ENCODE assay signal across 10 cellular contexts in the genomic region with DNA sequence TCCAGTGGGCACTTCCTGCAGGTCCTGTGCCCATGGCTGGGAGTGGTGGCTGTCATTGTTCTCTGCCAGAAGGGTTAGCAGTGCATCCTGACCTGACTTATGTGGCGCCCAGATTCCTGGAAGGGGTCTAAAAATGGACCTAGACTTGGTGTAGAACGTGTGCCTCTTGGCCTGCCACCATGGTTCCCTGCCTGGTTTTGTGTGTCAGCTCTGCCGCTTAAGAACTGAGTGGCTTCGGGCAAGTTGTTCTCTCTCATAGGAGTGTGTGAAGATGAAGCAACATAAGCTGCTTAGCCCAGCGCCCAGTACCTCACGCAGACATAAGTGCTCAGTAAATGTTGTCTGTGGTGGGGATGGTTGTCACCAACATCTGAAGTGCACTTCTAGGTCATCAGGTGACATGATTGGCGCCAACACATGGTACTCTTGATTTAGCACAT. TPM values are rescaled to one million over a fixed set of nuclear protein-coding genes. Genes with fewer than 3 reads are reported as not detected.
DNase-seq lines count a peak whose midpoint lies in the region; ATAC-seq, FAIRE-seq and TF ChIP-seq lines count a peak whose summit lies in the region.
"Had no signal": no experiment of that assay in that cellular context is flagged by ENCODE, and none has a peak within 500 bp of the region (broad histone marks: within the 10 kb centered on the region; RNA-seq: fewer than 3 reads in every experiment).

No MANE protein-coding gene starts in this region.

- peaks cover 15 to 25% of the 10 kb centered on the region in 2 donors for H3K36me3 ChIP-seq in kidney (ENCODE audit: control insufficient read depth in 1 of 2, insufficient read depth in 2 of 2, low read length in 2 of 2)
- H3K36me3 ChIP-seq in upper lobe of right lung, result peaks cover 53% of the 10 kb centered on the region

- H3K27me3 Mint-ChIP-seq in activated naive CD4-positive, alpha-beta T cell treated with anti-CD3 and anti-CD28 coated beads for 36 hours (ENCODE audit: low read depth), result no peaks in the 10 kb centered on the region
- no peaks in the 10 kb centered on the region for H3K27me3 Mint-ChIP-seq in activated T-helper 17 cell treated with anti-CD3 and anti-CD28 coated beads, Interleukin-2, amount 50 U/mL, for 72 hours

- H3K27ac Mint-ChIP-seq in activated naive CD4-positive, alpha-beta T cell treated with anti-CD3 and anti-CD28 coated beads for 36 hours, result peak overlapping the region; percentile 99
- H3K27ac Mint-ChIP-seq in activated T-helper 17 cell treated with anti-CD3 and anti-CD28 coated beads, Interleukin-2, amount 50 U/mL, for 72 hours, result peak overlapping the region; percentile 99

- no peak for TF ChIP-seq CTCF in kidney (IDR thresholded peaks at IDR 0.05; ENCODE audit: borderline replicate concordance, extremely low read depth, insufficient read depth)
- no peak for TF ChIP-seq CTCF in upper lobe of right lung (IDR thresholded peaks at IDR 0.05)

- peaks cover 12 to 14% of the 10 kb centered on the region in 2 donors for H3K4me1 ChIP-seq in kidney (ENCODE audit: control insufficient read depth in 1 of 2, insufficient read depth in 1 of 2, low read depth in 1 of 2, low read length in 2 of 2)
- H3K4me1 ChIP-seq in upper lobe of right lung, result peaks cover 44% of the 10 kb centered on the region
- H3K4me1 ChIP-seq: HAP-1 had no signal

- H3K27ac ChIP-seq in kidney (ENCODE audit: low read depth in 2 of 2, low read length in 2 of 2), result peak overlapping the region; percentile 20 to 40
- H3K27ac ChIP-seq in upper lobe of right lung, result peak overlapping the region; percentile 67

- H3K9me3 Mint-ChIP-seq in activated naive CD4-positive, alpha-beta T cell treated with anti-CD3 and anti-CD28 coated beads for 36 hours, result no peaks in the 10 kb centered on the region
- no peaks in the 10 kb centered on the region for H3K9me3 Mint-ChIP-seq in activated T-helper 17 cell treated with anti-CD3 and anti-CD28 coated beads, Interleukin-2, amount 50 U/mL, for 72 hours

- peaks cover 90% of the 10 kb centered on the region for H3K4me1 Mint-ChIP-seq in activated naive CD4-positive, alpha-beta T cell treated with anti-CD3 and anti-CD28 coated beads for 36 hours (ENCODE audit: low read depth)
- H3K4me1 Mint-ChIP-seq in activated T-helper 17 cell treated with anti-CD3 and anti-CD28 coated beads, Interleukin-2, amount 50 U/mL, for 72 hours, result peaks cover 55% of the 10 kb centered on the region

- DNase-seq in activated naive CD4-positive, alpha-beta T cell treated with anti-CD3 and anti-CD28 coated beads for 36 hours, result no peak
- no peak for DNase-seq in activated naive CD4-positive, alpha-beta T cell treated with Interleukin-2 at 50 U/mL for 16 hours
- DNase-seq in kidney (no peak), upper lobe of right lung (no peak), occipital lobe (lab: John Stamatoyannopoulos, UW) (no peak)
- DNase-seq in stimulated activated CD4-positive, alpha-beta T cell treated with anti-CD3 and anti-CD28 coated beads, Interleukin-12 subunit alpha, Interleukin-12 subunit beta, amount 100 ng/mL, for 4 hours, result no peak
- DNase-seq: NK-92 treated with Interleukin-12 subunit alpha and Interleukin-12 subunit beta, amount 100 ng/mL, for 24 hours had no signal

- H3K9ac ChIP-seq in kidney (ENCODE audit: low read length in 2 of 2), result no peak overlapping the region

- H3K4me3 ChIP-seq in kidney (ENCODE audit: low read length in 2 of 2) (no peak overlapping the region), upper lobe of right lung (no peak overlapping the region)
- H3K4me3 ChIP-seq: HAP-1 had no signal

- intact Hi-C loops in activated naive CD4-positive, alpha-beta T cell treated with anti-CD3 and anti-CD28 coated beads for 36 hours (cut with micrococcal nuclease), result loop anchor here (10.0 kb wide), 1 partner anchor 447 kb away; the partner anchor contains the start of gene UBE2V1
- intact Hi-C loops in kidney (cut with DNase I) (no loop called here), upper lobe of right lung (cut with DNase I) (no loop called here)

- peaks cover 70% of the 10 kb centered on the region for H3K36me3 Mint-ChIP-seq in activated naive CD4-positive, alpha-beta T cell treated with anti-CD3 and anti-CD28 coated beads for 36 hours (ENCODE audit: low read depth)
- H3K36me3 Mint-ChIP-seq in activated T-helper 17 cell treated with anti-CD3 and anti-CD28 coated beads, Interleukin-2, amount 50 U/mL, for 72 hours (ENCODE audit: low read depth), result peaks cover 94% of the 10 kb centered on the region

- no peak overlapping the region for H3K4me3 Mint-ChIP-seq in activated naive CD4-positive, alpha-beta T cell treated with anti-CD3 and anti-CD28 coated beads for 36 hours
- peak overlapping the region; percentile 94 for H3K4me3 Mint-ChIP-seq in activated T-helper 17 cell treated with anti-CD3 and anti-CD28 coated beads, Interleukin-2, amount 50 U/mL, for 72 hours

- CTCF ChIA-PET in activated naive CD4-positive, alpha-beta T cell treated with anti-CD3 and anti-CD28 coated beads for 36 hours (lab: Charles Lee), result interaction anchor here (1.1 to 2.3 kb wide), 5 partner anchors 8 to 84 kb away, joined by 5 to 7 read pairs (median 5); no protein-coding TSS in a partner anchor

- no peak for FAIRE-seq in kidney (lab: Jason Lieb, UNC)

- no peaks in the 10 kb centered on the region for H3K27me3 ChIP-seq in upper lobe of right lung

- H3K9me3 ChIP-seq in kidney (ENCODE audit: control insufficient read depth in 1 of 2, low read length in 2 of 2), result no peaks in the 10 kb centered on the region
- no peaks in the 10 kb centered on the region for H3K9me3 ChIP-seq in upper lobe of right lung
- H3K9me3 ChIP-seq: HAP-1 had no signal

- no peak for ATAC-seq in activated T-helper 17 cell treated with anti-CD3 and anti-CD28 coated beads, Interleukin-2, amount 50 U/mL, for 72 hours (replicated peaks)
- peak; percentile 91 for ATAC-seq in upper lobe of right lung
- no peak for ATAC-seq in GM21528 (IDR thresholded peaks at IDR 0.05; ENCODE audit: low FRiP score, unreplicated experiment)

RNA-seq across cellular contexts. Expression of gene PTPN1, which starts 52.1 kb away (rescaled TPM):
- total RNA-seq in activated naive CD4-positive, alpha-beta T cell treated with anti-CD3 and anti-CD28 coated beads for 36 hours, result 100 to 1,000 TPM; 111 to 119 TPM
- 10 to 100 TPM; 68.3 to 77.1 TPM for total RNA-seq in activated T-helper 17 cell treated with anti-CD3 and anti-CD28 coated beads, Interleukin-2, amount 50 U/mL, for 72 hours
- total RNA-seq in kidney, result 80.4 TPM
- polyA plus RNA-seq in kidney (ENCODE audit: insufficient read depth, low read depth, low replicate concordance), result 29.6 TPM
- 101 TPM for total RNA-seq in upper lobe of right lung
- total RNA-seq in occipital lobe, result 15.9 TPM
